ENCODE assay signal across 1 cellular context in the genomic region with DNA sequence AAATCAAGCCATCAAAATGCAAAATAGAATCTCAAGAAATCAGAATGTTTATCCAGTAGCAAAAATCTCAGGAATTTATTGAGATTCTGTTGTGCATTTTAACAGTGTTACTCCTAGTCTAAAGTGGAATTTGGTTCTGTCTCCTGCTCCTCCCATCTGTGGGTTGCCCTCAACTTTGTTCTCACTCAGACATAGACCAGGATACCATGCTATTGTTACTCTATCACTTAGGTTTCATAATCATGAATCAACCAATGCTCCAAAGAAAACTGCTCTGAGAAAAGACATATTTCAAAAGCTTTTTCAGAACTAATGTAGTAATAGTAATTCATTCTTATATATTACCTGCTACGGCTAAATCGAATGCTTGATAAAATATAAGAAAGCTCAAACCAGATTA.
TF ChIP-seq lines count a peak whose summit lies in the region.

No MANE protein-coding gene starts in this region.

TF ChIP-seq in IMR-90, 13 proteins besides CTCF, POLR2A, EP300 and RAD21 (continued from another document):
- TF ChIP-seq CEBPB (IDR thresholded peaks at IDR 0.05; ENCODE audit: low read depth, low read length) (no peak), RFX5 (IDR thresholded peaks at IDR 0.05; ENCODE audit: low read depth, low read length) (no peak), FOS (IDR thresholded peaks at IDR 0.05; ENCODE audit: low read depth, low read length) (no peak), MAZ (IDR thresholded peaks at IDR 0.05; ENCODE audit: borderline replicate concordance, low read depth, low read length) (no peak), SMC3 (IDR thresholded peaks at IDR 0.05; ENCODE audit: low read depth, low read length) (no peak), NFE2L2 (IDR thresholded peaks at IDR 0.05; ENCODE audit: low read depth, low read length) (no peak), CHD1 (IDR thresholded peaks at IDR 0.05; ENCODE audit: low read depth, low read length) (no peak), RCOR1 (IDR thresholded peaks at IDR 0.05; ENCODE audit: insufficient replicate concordance, low read length) (no peak)
- TF ChIP-seq, protein P1, sequence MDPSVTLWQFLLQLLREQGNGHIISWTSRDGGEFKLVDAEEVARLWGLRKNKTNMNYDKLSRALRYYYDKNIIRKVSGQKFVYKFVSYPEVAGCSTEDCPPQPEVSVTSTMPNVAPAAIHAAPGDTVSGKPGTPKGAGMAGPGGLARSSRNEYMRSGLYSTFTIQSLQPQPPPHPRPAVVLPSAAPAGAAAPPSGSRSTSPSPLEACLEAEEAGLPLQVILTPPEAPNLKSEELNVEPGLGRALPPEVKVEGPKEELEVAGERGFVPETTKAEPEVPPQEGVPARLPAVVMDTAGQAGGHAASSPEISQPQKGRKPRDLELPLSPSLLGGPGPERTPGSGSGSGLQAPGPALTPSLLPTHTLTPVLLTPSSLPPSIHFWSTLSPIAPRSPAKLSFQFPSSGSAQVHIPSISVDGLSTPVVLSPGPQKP (IDR thresholded peaks at IDR 0.05; ENCODE audit: borderline replicate concordance, low read depth, low read length) = no peak
- TF ChIP-seq, protein P2, sequence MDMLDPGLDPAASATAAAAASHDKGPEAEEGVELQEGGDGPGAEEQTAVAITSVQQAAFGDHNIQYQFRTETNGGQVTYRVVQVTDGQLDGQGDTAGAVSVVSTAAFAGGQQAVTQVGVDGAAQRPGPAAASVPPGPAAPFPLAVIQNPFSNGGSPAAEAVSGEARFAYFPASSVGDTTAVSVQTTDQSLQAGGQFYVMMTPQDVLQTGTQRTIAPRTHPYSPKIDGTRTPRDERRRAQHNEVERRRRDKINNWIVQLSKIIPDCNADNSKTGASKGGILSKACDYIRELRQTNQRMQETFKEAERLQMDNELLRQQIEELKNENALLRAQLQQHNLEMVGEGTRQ (IDR thresholded peaks at IDR 0.05; ENCODE audit: low read depth, low read length) = no peak
